Comparison of ENCODE assay signal across 8 cellular contexts in genomic region chr20:651713-652610, GRCh38. TPM values are rescaled to one million over a fixed set of nuclear protein-coding genes. Genes with fewer than 3 reads are reported as not detected.
DNase-seq lines count a peak whose midpoint lies in the region; ATAC-seq and TF ChIP-seq lines count a peak whose summit lies in the region.

No MANE protein-coding gene starts in this region.

- peak overlapping the region; percentile 65 for H3K27ac ChIP-seq in AG04450 (ENCODE audit: low read depth, low read length)
- H3K27ac ChIP-seq in KMS-11: peak overlapping the region; percentile 62
- peak overlapping the region in 3 of 4 donors; percentile 70 to 87 (median 76) for H3K27ac ChIP-seq in body of pancreas
- peak overlapping the region; percentile 82 to 89 for H3K27ac ChIP-seq in lung (ENCODE audit: low read depth in 1 of 2, low read length in 1 of 2)
- peak overlapping the region; percentile 90 for H3K27ac ChIP-seq in upper lobe of right lung

- H3K4me3 ChIP-seq in AG04450 (ENCODE audit: low read depth, low read length) (peak overlapping the region; percentile 98), KMS-11 (IDR thresholded peaks at IDR 0.05; ENCODE audit: insufficient read depth, low read depth, low read length) (no peak overlapping the region), body of pancreas (peak overlapping the region; percentile 36 to 37), lung (peak overlapping the region; percentile 56), upper lobe of right lung (peak overlapping the region; percentile 84)

- no peak for TF ChIP-seq POLR2A in body of pancreas (IDR thresholded peaks at IDR 0.05)

- H3K36me3 ChIP-seq in KMS-11 (ENCODE audit: insufficient read depth): peaks cover 5% of the 10 kb centered on the region
- peaks cover 0 to 14% of the 10 kb centered on the region in 2 donors for H3K36me3 ChIP-seq in body of pancreas (replicated peaks in 1 of 2; ENCODE audit: insufficient read depth in 1 of 2, low read depth in 2 of 2)
- H3K36me3 ChIP-seq in lung (ENCODE audit: control insufficient read depth in 2 of 2, insufficient read depth in 2 of 2, low read length in 2 of 2): peaks cover 10 to 23% of the 10 kb centered on the region in 2 donors
- peaks cover 24% of the 10 kb centered on the region for H3K36me3 ChIP-seq in upper lobe of right lung

- H3K4me1 ChIP-seq in KMS-11 (ENCODE audit: low read depth, poor library complexity, severe bottlenecking): peaks cover 14% of the 10 kb centered on the region
- peaks cover 29% of the 10 kb centered on the region for H3K4me1 ChIP-seq in body of pancreas
- H3K4me1 ChIP-seq in lung (ENCODE audit: control insufficient read depth in 2 of 2, insufficient read depth in 2 of 2, low read length in 2 of 2): peaks cover 0 to 5% of the 10 kb centered on the region in 2 donors
- peaks cover 11% of the 10 kb centered on the region for H3K4me1 ChIP-seq in upper lobe of right lung

- CTCF ChIA-PET in AG04450 (lab: Charles Lee): interaction anchor here (1.0 to 1.4 kb wide), 2 partner anchors 15 kb away, joined by 3 to 7 read pairs; no protein-coding TSS in a partner anchor

- DNase-seq in AG04450 (ENCODE audit: low read depth, low spot score) (no peak), body of pancreas (no peak), lung (ENCODE audit: low spot score) (no peak), upper lobe of right lung (no peak), activated gamma-delta T cell (lab: John Stamatoyannopoulos, UW) (no peak), AG08395 (ENCODE audit: low spot score) (no peak), NCI-H345 (lab: John Stamatoyannopoulos, UW) (no peak)

- H2AFZ ChIP-seq in KMS-11 (ENCODE audit: low read depth): peak overlapping the region; percentile 87

- peaks cover 4% of the 10 kb centered on the region for H3K9me3 ChIP-seq in AG04450 (ENCODE audit: control insufficient read depth, insufficient read depth, low read length)
- no peaks in the 10 kb centered on the region for H3K9me3 ChIP-seq in body of pancreas
- H3K9me3 ChIP-seq in lung (ENCODE audit: control insufficient read depth in 2 of 2, insufficient read depth in 1 of 2, low read length in 1 of 2): peaks cover 0 to 9% of the 10 kb centered on the region in 2 donors
- no peaks in the 10 kb centered on the region for H3K9me3 ChIP-seq in upper lobe of right lung

- POLR2A ChIA-PET in AG04450 (lab: Yijun Ruan, JAX): interaction anchor here (0.6 to 1.1 kb wide), 4 partner anchors 9 to 498 kb away, joined by 3 to 7 read pairs (median 4); partner anchors contain the start of gene CSNK2A1

- intact Hi-C loops in body of pancreas (cut with DNase I): no loop called here
- intact Hi-C loops in upper lobe of right lung (cut with DNase I): no loop called here

- H3K9ac ChIP-seq in KMS-11: peak overlapping the region; percentile 88

- WGBS in body of pancreas, 2 donors: 56 to 69% methylated on average over 12 to 20 of the region's 20 CpGs
- 61 to 65% methylated on average over 20 of the region's 20 CpGs for WGBS in lung, 2 donors

- peaks cover 24% of the 10 kb centered on the region for H3K79me2 ChIP-seq in KMS-11 (ENCODE audit: insufficient read depth, low read depth)

- TF ChIP-seq CTCF in AG04450 (IDR thresholded peaks at IDR 0.05; ENCODE audit: low read depth, low read length) (no peak), KMS-11 (conservative IDR thresholded peaks at IDR 0.05; ENCODE audit: low read depth, low read length) (no peak), body of pancreas (IDR thresholded peaks at IDR 0.05) (peak in 1 of 7 experiments; percentile 5), lung (IDR thresholded peaks at IDR 0.05; ENCODE audit: control extremely low read depth, extremely low read depth) (no peak), upper lobe of right lung (IDR thresholded peaks at IDR 0.05) (no peak)

- no peaks in the 10 kb centered on the region for H4K20me1 ChIP-seq in KMS-11 (ENCODE audit: insufficient read depth)

- peak overlapping the region; percentile 95 for H3K4me2 ChIP-seq in KMS-11

- no peak for ATAC-seq in body of pancreas
- ATAC-seq in lung (ENCODE audit: insufficient read depth, low FRiP score): no peak
- ATAC-seq in upper lobe of right lung: peak; percentile 1

- H3K27me3 ChIP-seq in AG04450 (ENCODE audit: control insufficient read depth, insufficient read depth, low read length) (no peaks in the 10 kb centered on the region), KMS-11 (ENCODE audit: insufficient read depth, low read depth) (no peaks in the 10 kb centered on the region), body of pancreas (no peaks in the 10 kb centered on the region), lung (ENCODE audit: control insufficient read depth, insufficient read depth) (no peaks in the 10 kb centered on the region), upper lobe of right lung (no peaks in the 10 kb centered on the region)

RNA-seq across cellular contexts. Expression of gene SRXN1, which starts 1.0 kb away (rescaled TPM):
- 64.6 and 66.4 TPM in 2 replicates for polyA plus RNA-seq in AG04450 (2011; rRNA removed)
- polyA minus RNA-seq in AG04450 (2011; rRNA and poly(A)+ RNA removed): 50.9 and 51.9 TPM in 2 replicates
- 1 to 10 TPM; 7.9 to 9.9 TPM for total RNA-seq in body of pancreas
- 10 to 100 TPM in 1 of 2 donors, 1 to 10 TPM in 1; 6.1 to 32.7 TPM for total RNA-seq in lung
- 10 to 100 TPM; 17.9 to 47.4 TPM for polyA plus RNA-seq in lung
- total RNA-seq in upper lobe of right lung: 41.2 TPM

RNA-seq across cellular contexts. Expression of gene SCRT2, which starts 23.6 kb away (rescaled TPM):
- polyA plus RNA-seq in AG04450 (2011; rRNA removed) (not detected in 2 replicates), lung (not detected)
- polyA minus RNA-seq in AG04450 (2011; rRNA and poly(A)+ RNA removed): not detected in 2 replicates
- total RNA-seq in body of pancreas (under 1 TPM in 1 of 2 donors, not detected in 1; under 0.01 TPM), lung (not detected), upper lobe of right lung (not detected)

RNA-seq across cellular contexts. Expression of gene TCF15, which starts 41.9 kb away (rescaled TPM):
- polyA plus RNA-seq in AG04450 (2011; rRNA removed): not detected in 2 replicates
- not detected in 2 replicates for polyA minus RNA-seq in AG04450 (2011; rRNA and poly(A)+ RNA removed)
- not detected for total RNA-seq in body of pancreas
- under 1 TPM in 1 of 2 donors, not detected in 1; 0.82 TPM for total RNA-seq in lung
- polyA plus RNA-seq in lung: under 1 TPM; 0.28 to 0.40 TPM
- total RNA-seq in upper lobe of right lung: 0.43 TPM
